ENCODE assay signal across 18 cellular contexts in genomic region chr17:12231027-12231682, GRCh38.
DNase-seq lines count a peak whose midpoint lies in the region; ATAC-seq, FAIRE-seq and TF ChIP-seq lines count a peak whose summit lies in the region.
"Had no signal": no experiment of that assay in that cellular context is flagged by ENCODE, and none has a peak within 500 bp of the region (broad histone marks: within the 10 kb centered on the region; RNA-seq: fewer than 3 reads in every experiment).

No MANE protein-coding gene starts in this region.

- ATAC-seq in HG03571 (IDR thresholded peaks at IDR 0.05; ENCODE audit: unreplicated experiment): no peak

- no peak overlapping the region for H3K9ac ChIP-seq in mammary epithelial cell (ENCODE audit: insufficient read depth, low read length)
- H3K9ac ChIP-seq: BLaER1 treated with 17β-estradiol and CSF1 and Interleukin-3, amounts not matched to agents 10 nM and 100 nM; KMS-11 had no signal

- no peak overlapping the region for H3K27ac ChIP-seq in mammary epithelial cell (ENCODE audit: insufficient read depth, low read depth, low read length)
- H3K27ac ChIP-seq: BLaER1 treated with 17β-estradiol and CSF1 and Interleukin-3, amounts not matched to agents 10 nM and 100 nM; KMS-11; Peyer's patch had no signal

- FAIRE-seq in urothelium cell line (lab: Jason Lieb, UNC) (no peak), RCC 7860 (lab: Jason Lieb, UNC) (no peak), GM12892 (lab: Jason Lieb, UNC) (no peak)
- FAIRE-seq: small intestine had no signal

- TF ChIP-seq CTCF in mammary epithelial cell (conservative IDR thresholded peaks at IDR 0.05 in 1 of 2, IDR thresholded peaks at IDR 0.05 in 1 of 2; ENCODE audit: extremely low read depth in 1 of 2, insufficient read depth in 1 of 2, low read depth in 1 of 2, low read length in 2 of 2): no peak

- intact Hi-C loops in mammary epithelial cell (cut with micrococcal nuclease): no loop called here

- WGBS in mammary epithelial cell (ENCODE audit: low coverage, missing lambda C conversion rate): 74% methylated on average over 3 of the region's 3 CpGs

- in situ Hi-C loops in mammary epithelial cell (cut with MboI; ENCODE audit: low sequenced_read_pairs in 2 of 2): no loop called here

- CTCF ChIA-PET in mammary epithelial cell (lab: Charles Lee; ENCODE audit: low non-redundant PET): interaction anchor here (0.6 kb wide), 1 partner anchor 1614 kb away, joined by 5 read pairs; no protein-coding TSS in a partner anchor

- BruUV-seq in mammary epithelial cell (replicated peaks; lab: Mats Ljungman, UMichigan): no TSS peak

- no peak overlapping the region for H3K4me3 ChIP-seq in mammary epithelial cell (replicated peaks in 1 of 3; ENCODE audit: insufficient read depth in 1 of 3, low read depth in 2 of 3, low read length in 3 of 3)
- H3K4me3 ChIP-seq: BLaER1 treated with 17β-estradiol and CSF1 and Interleukin-3, amounts not matched to agents 10 nM and 100 nM; Peyer's patch had no signal

- H3K4me1 ChIP-seq in mammary epithelial cell (ENCODE audit: insufficient read depth, low read length): no peaks in the 10 kb centered on the region
- H3K4me1 ChIP-seq: BLaER1 treated with 17β-estradiol and CSF1 and Interleukin-3, amounts not matched to agents 10 nM and 100 nM; Peyer's patch had no signal

- DNase-seq in HK-2 (ENCODE audit: unreplicated experiment) (peak; percentile 1), mammary epithelial cell (peak; percentile 1), kidney tubule cell (ENCODE audit: low spot score) (peak; percentile 62), urothelium cell line (ENCODE audit: low spot score) (peak; percentile 25), RCC 7860 (ENCODE audit: low spot score) (no peak), GM12892 (ENCODE audit: insufficient read length) (no peak)
- DNase-seq: activated CD4-positive, alpha-beta T cell treated with anti-CD3 and anti-CD28 coated beads, Interleukin-2, amount 10 ng/mL, durations not matched to agents 24 days and 14 days; activated CD8-positive, alpha-beta memory T cell treated with anti-CD3 and anti-CD28 coated beads, Interleukin-2, amount 50 U/mL, for 4 hours; activated naive CD4-positive, alpha-beta T cell treated with Interleukin-2 at 50 U/mL for 16 hours; DMS153; kidney glomerular epithelial cell; NCI-H1436 treated with DMSO at 0.1 percent for 48 hours; Peyer's patch; small intestine; stimulated activated CD4-positive, alpha-beta T cell treated with anti-CD3 and anti-CD28 coated beads, Interleukin-4, amount 100 ng/mL, for 4 hours had no signal

- no peaks in the 10 kb centered on the region for H4K20me1 ChIP-seq in mammary epithelial cell (ENCODE audit: insufficient read depth, low read length)
- H4K20me1 ChIP-seq: BLaER1 treated with 17β-estradiol and CSF1 and Interleukin-3, amounts not matched to agents 10 nM and 100 nM had no signal

- no peak overlapping the region for H3K4me2 ChIP-seq in mammary epithelial cell (ENCODE audit: insufficient read depth, low read depth, low read length)
- H3K4me2 ChIP-seq: BLaER1 treated with 17β-estradiol and CSF1 and Interleukin-3, amounts not matched to agents 10 nM and 100 nM; KMS-11 had no signal

- H3K79me2 ChIP-seq in mammary epithelial cell (ENCODE audit: insufficient read depth, low read length): no peaks in the 10 kb centered on the region

- H3K27me3 ChIP-seq in mammary epithelial cell (ENCODE audit: insufficient read depth, low read length): no peaks in the 10 kb centered on the region
- H3K27me3 ChIP-seq: BLaER1 treated with 17β-estradiol and CSF1 and Interleukin-3, amounts not matched to agents 10 nM and 100 nM; Peyer's patch had no signal

- H3K9me3 ChIP-seq in mammary epithelial cell (replicated peaks; ENCODE audit: insufficient read depth, low read length): peaks cover 13% of the 10 kb centered on the region
- H3K9me3 ChIP-seq: BLaER1 treated with 17β-estradiol and CSF1 and Interleukin-3, amounts not matched to agents 10 nM and 100 nM; Peyer's patch had no signal

- H3K36me3 ChIP-seq in mammary epithelial cell (ENCODE audit: insufficient read depth, low read length): no peaks in the 10 kb centered on the region
- H3K36me3 ChIP-seq: BLaER1 treated with 17β-estradiol and CSF1 and Interleukin-3, amounts not matched to agents 10 nM and 100 nM; Peyer's patch had no signal

- TF ChIP-seq POLR2A in GM12892 (IDR thresholded peaks at IDR 0.05; ENCODE audit: low read depth, low read length): no peak

- dilution Hi-C loops in mammary epithelial cell (cut with HindIII; ENCODE audit: low sequenced_read_pairs): no loop called here

- H2AFZ ChIP-seq in mammary epithelial cell (ENCODE audit: low read depth, low read length): no peak overlapping the region

Comparison
In these comparisons a context has a peak if more than half of its experiments do, and no peak if none do; other contexts are left out.
1. DNase-seq: peak in HK-2 (single experiment), mammary epithelial cell (single experiment), kidney tubule cell (single experiment) and urothelium cell line (single experiment); none in RCC 7860 (single experiment) and GM12892 (single experiment).